ENCODE assay signal across 11 cellular contexts in the genomic region with DNA sequence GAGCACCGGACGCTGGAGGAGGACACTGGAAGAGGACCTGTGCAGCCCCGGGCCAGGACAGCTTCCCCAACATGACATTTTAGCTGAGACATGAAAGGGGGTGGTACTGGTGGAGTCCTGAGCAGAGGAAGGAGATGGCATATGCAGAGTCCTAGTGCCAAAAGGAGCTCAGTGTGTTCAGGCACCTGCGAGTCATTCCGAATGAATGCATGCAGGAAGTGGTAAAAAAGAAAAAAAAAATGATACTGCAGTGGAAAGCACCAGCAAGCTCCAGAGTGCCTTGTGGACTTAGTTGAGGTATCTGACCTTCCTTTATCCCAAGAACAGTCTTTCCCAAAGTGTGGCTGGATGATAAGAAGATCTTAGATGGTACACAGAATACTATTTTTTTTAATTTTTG. TPM values are rescaled to one million over a fixed set of nuclear protein-coding genes. Genes with fewer than 3 reads are reported as not detected.
DNase-seq lines count a peak whose midpoint lies in the region; ATAC-seq and TF ChIP-seq lines count a peak whose summit lies in the region.
"Had no signal": no experiment of that assay in that cellular context is flagged by ENCODE, and none has a peak within 500 bp of the region (broad histone marks: within the 10 kb centered on the region; RNA-seq: fewer than 3 reads in every experiment).

No MANE protein-coding gene starts in this region.

- no peak overlapping the region for H3K23ac ChIP-seq in IMR-90 (ENCODE audit: low read depth, low read length)

- no peak for TF ChIP-seq RAD21 in IMR-90 (IDR thresholded peaks at IDR 0.05; ENCODE audit: low read length)

- no peak overlapping the region for H3K14ac ChIP-seq in IMR-90 (replicated peaks; ENCODE audit: low read depth, low read length)

- H3K27me3 Mint-ChIP-seq in activated CD4-positive, alpha-beta T cell treated with anti-CD3 and anti-CD28 coated beads for 36 hours = peaks cover 2% of the 10 kb centered on the region
- no peaks in the 10 kb centered on the region for H3K27me3 Mint-ChIP-seq in activated naive CD4-positive, alpha-beta T cell treated with anti-CD3 and anti-CD28 coated beads, Interleukin-2, amount 50 U/mL, for 24 hours
- peaks cover 0 to 7% (median 4%) of the 10 kb centered on the region in 5 donors for H3K27me3 Mint-ChIP-seq in naive thymus-derived CD8-positive, alpha-beta T cell
- H3K27me3 Mint-ChIP-seq: dendritic cell treated with granulocyte-macrophage colony-stimulating factor and Interleukin-4, amounts not matched to agents 40 ng/mL and 50 ng/mL, for 4 days had no signal

- ATAC-seq in activated CD4-positive, alpha-beta T cell treated with anti-CD3 and anti-CD28 coated beads for 36 hours = peak; percentile 96
- ATAC-seq in IMR-90 (ENCODE audit: low read depth) (peak; percentile 82), GM18520 (IDR thresholded peaks at IDR 0.05; ENCODE audit: unreplicated experiment) (no peak), GM19467 (IDR thresholded peaks at IDR 0.05; ENCODE audit: unreplicated experiment) (no peak)
- peak; percentile 59 to 84 for ATAC-seq in naive thymus-derived CD8-positive, alpha-beta T cell
- ATAC-seq: A549, left ventricle myocardium superior had no signal

- no peak overlapping the region for H2BK20ac ChIP-seq in IMR-90 (ENCODE audit: low read depth, low read length)

- in situ Hi-C loops in IMR-90 (cut with MboI; ENCODE audit: low sequenced_read_pairs) = no loop called here

- no peak overlapping the region for H3K56ac ChIP-seq in IMR-90 (ENCODE audit: extremely low read depth, insufficient read depth, low read length)

- peak; percentile 51 for DNase-seq in activated CD4-positive, alpha-beta T cell treated with anti-CD3 and anti-CD28 coated beads for 36 hours
- no peak for DNase-seq in activated CD4-positive, alpha-beta T cell treated with anti-CD3 and anti-CD28 coated beads for 4 hours
- DNase-seq in IMR-90 (peak; percentile 81), NCI-H128 (lab: John Stamatoyannopoulos, UW; ENCODE audit: unreplicated experiment) (no peak)
- DNase-seq in naive thymus-derived CD8-positive, alpha-beta T cell = peak in 3 of 10 donors; percentile 2 to 35 (median 23)
- DNase-seq: left ventricle myocardium superior had no signal

- no peak overlapping the region for H3K18ac ChIP-seq in IMR-90 (ENCODE audit: low read depth, low read length)

- 86% methylated on average over 2 of the region's 5 CpGs; no CpG with 5 or more reads in 1 of the 2 experiments for WGBS in IMR-90 (ENCODE audit: extremely low coverage in 2 of 2, insufficient read length in 1 of 2), 2 experiments

- H2BK120ac ChIP-seq in IMR-90 (ENCODE audit: low read depth, low read length) = no peak overlapping the region

- no peaks in the 10 kb centered on the region for H3K36me3 Mint-ChIP-seq in activated CD4-positive, alpha-beta T cell treated with anti-CD3 and anti-CD28 coated beads for 36 hours (ENCODE audit: low read depth)
- H3K36me3 Mint-ChIP-seq in activated naive CD4-positive, alpha-beta T cell treated with anti-CD3 and anti-CD28 coated beads, Interleukin-2, amount 50 U/mL, for 24 hours = no peaks in the 10 kb centered on the region
- H3K36me3 Mint-ChIP-seq in naive thymus-derived CD8-positive, alpha-beta T cell = no peaks in the 10 kb centered on the region

- no peak overlapping the region for H3K4me3 ChIP-seq in IMR-90 (ENCODE audit: insufficient read depth, low read depth, low read length)
- H3K4me3 ChIP-seq: A549 had no signal

- peak overlapping the region; percentile 66 for H2AFZ ChIP-seq in IMR-90 (replicated peaks; ENCODE audit: low read length, poor library complexity)

- H4K5ac ChIP-seq in IMR-90 (ENCODE audit: low read depth, low read length) = no peak overlapping the region

- H4K91ac ChIP-seq in IMR-90 (ENCODE audit: insufficient read depth, low read depth, low read length) = no peak overlapping the region

- H3K4me1 ChIP-seq in IMR-90 (ENCODE audit: control insufficient read depth, insufficient read depth, low read length) = peaks cover 9% of the 10 kb centered on the region

- CTCF ChIA-PET in activated CD4-positive, alpha-beta T cell treated with anti-CD3 and anti-CD28 coated beads for 36 hours (lab: Charles Lee) = interaction anchor here (0.9 to 1.6 kb wide), 6 partner anchors 16 to 204 kb away, joined by 3 to 6 read pairs (median 4); no protein-coding TSS in a partner anchor
- CTCF ChIA-PET in IMR-90 (lab: Yijun Ruan, JAX) = no interaction called here

- no peak overlapping the region for H2AK5ac ChIP-seq in IMR-90 (ENCODE audit: low read depth, low read length)

- dilution Hi-C loops in IMR-90 (cut with HindIII; ENCODE audit: low sequenced_read_pairs, unreplicated experiment) = no loop called here

- no peak overlapping the region for H4K8ac ChIP-seq in IMR-90 (ENCODE audit: low read depth in 2 of 2, low read length in 2 of 2)

- no TSS peak for BruUV-seq in IMR-90 (replicated peaks; lab: Mats Ljungman, UMichigan)

- H3K4ac ChIP-seq in IMR-90 (ENCODE audit: low read depth, low read length) = no peak overlapping the region

- no peaks in the 10 kb centered on the region for H3K9me3 ChIP-seq in IMR-90 (ENCODE audit: control insufficient read depth, insufficient read depth, low read length)
- H3K9me3 ChIP-seq: A549 had no signal

- H3K27ac ChIP-seq in IMR-90 (ENCODE audit: insufficient read depth, low read length) = no peak overlapping the region
- H3K27ac ChIP-seq: A549 had no signal

- no peak for TF ChIP-seq CTCF in IMR-90 (conservative IDR thresholded peaks at IDR 0.05; ENCODE audit: low read depth, low read length)

- H3K36me3 ChIP-seq in IMR-90 (ENCODE audit: control insufficient read depth, insufficient read depth, low read length) = no peaks in the 10 kb centered on the region

- no peaks in the 10 kb centered on the region for H4K20me1 ChIP-seq in IMR-90 (ENCODE audit: insufficient read depth, low read length)

- no peaks in the 10 kb centered on the region for H3K27me3 ChIP-seq in IMR-90 (ENCODE audit: control insufficient read depth, insufficient read depth, low read length)

- peak overlapping the region; percentile 17 for H2AK9ac ChIP-seq in IMR-90 (replicated peaks; ENCODE audit: low read depth, low read length, poor library complexity)

- no peak overlapping the region for H2BK15ac ChIP-seq in IMR-90 (ENCODE audit: low read depth, low read length)

- POLR2A ChIA-PET in activated CD4-positive, alpha-beta T cell treated with anti-CD3 and anti-CD28 coated beads for 36 hours (lab: Charles Lee) = interaction anchor here (0.6 to 0.8 kb wide), 2 partner anchors 162 to 365 kb away, joined by 3 to 4 read pairs; no protein-coding TSS in a partner anchor
- POLR2A ChIA-PET in IMR-90 (lab: Charles Lee; ENCODE audit: unreplicated experiment) = no interaction called here
- POLR2A ChIA-PET in naive thymus-derived CD8-positive, alpha-beta T cell (lab: Charles Lee) = interaction anchor here (0.6 kb wide), 2 partner anchors 72 to 135 kb away, joined by 3 read pairs; no protein-coding TSS in a partner anchor

- H3K9me3 Mint-ChIP-seq in activated CD4-positive, alpha-beta T cell treated with anti-CD3 and anti-CD28 coated beads for 36 hours (ENCODE audit: low read depth) = no peaks in the 10 kb centered on the region
- H3K9me3 Mint-ChIP-seq in activated naive CD4-positive, alpha-beta T cell treated with anti-CD3 and anti-CD28 coated beads, Interleukin-2, amount 50 U/mL, for 24 hours = no peaks in the 10 kb centered on the region
- H3K9me3 Mint-ChIP-seq in naive thymus-derived CD8-positive, alpha-beta T cell = no peaks in the 10 kb centered on the region
- H3K9me3 Mint-ChIP-seq: dendritic cell treated with granulocyte-macrophage colony-stimulating factor and Interleukin-4, amounts not matched to agents 40 ng/mL and 50 ng/mL, for 4 days had no signal

- TF ChIP-seq POLR2A in IMR-90 (IDR thresholded peaks at IDR 0.05; ENCODE audit: low read depth, low read length) = no peak

- intact Hi-C loops in activated CD4-positive, alpha-beta T cell treated with anti-CD3 and anti-CD28 coated beads for 36 hours (cut with DNase I, micrococcal nuclease) = no loop called here
- intact Hi-C loops in IMR-90 (cut with micrococcal nuclease) = no loop called here

- no peak overlapping the region for H3K27ac Mint-ChIP-seq in activated CD4-positive, alpha-beta T cell treated with anti-CD3 and anti-CD28 coated beads for 36 hours
- H3K27ac Mint-ChIP-seq in activated naive CD4-positive, alpha-beta T cell treated with anti-CD3 and anti-CD28 coated beads, Interleukin-2, amount 50 U/mL, for 24 hours = peak overlapping the region; percentile 30
- H3K27ac Mint-ChIP-seq in naive thymus-derived CD8-positive, alpha-beta T cell = peak overlapping the region in 2 of 10 donors; percentile 15 to 64
- H3K27ac Mint-ChIP-seq: dendritic cell treated with granulocyte-macrophage colony-stimulating factor and Interleukin-4, amounts not matched to agents 40 ng/mL and 50 ng/mL, for 4 days had no signal

- peaks cover 11% of the 10 kb centered on the region for H3K4me1 Mint-ChIP-seq in activated CD4-positive, alpha-beta T cell treated with anti-CD3 and anti-CD28 coated beads for 36 hours
- peaks cover 14% of the 10 kb centered on the region for H3K4me1 Mint-ChIP-seq in activated naive CD4-positive, alpha-beta T cell treated with anti-CD3 and anti-CD28 coated beads, Interleukin-2, amount 50 U/mL, for 24 hours
- peaks cover 3 to 11% (median 10%) of the 10 kb centered on the region in 4 donors for H3K4me1 Mint-ChIP-seq in naive thymus-derived CD8-positive, alpha-beta T cell

- 0 out of 2 replicates have a peak overlapping the region, but pooled peaks have one; percentile 44 for H3K4me2 ChIP-seq in IMR-90 (ENCODE audit: low read depth, low read length)
- H3K4me2 ChIP-seq: A549 had no signal

- no peaks in the 10 kb centered on the region for H3K79me1 ChIP-seq in IMR-90 (ENCODE audit: low read depth in 1 of 2, low read length in 2 of 2)

- H3K9ac ChIP-seq in IMR-90 (ENCODE audit: low read depth, low read length) = no peak overlapping the region

- H3K4me3 Mint-ChIP-seq in activated CD4-positive, alpha-beta T cell treated with anti-CD3 and anti-CD28 coated beads for 36 hours = no peak overlapping the region
- no peak overlapping the region for H3K4me3 Mint-ChIP-seq in activated naive CD4-positive, alpha-beta T cell treated with anti-CD3 and anti-CD28 coated beads, Interleukin-2, amount 50 U/mL, for 24 hours
- H3K4me3 Mint-ChIP-seq in naive thymus-derived CD8-positive, alpha-beta T cell = peak overlapping the region in 2 of 10 donors; percentile 24 to 49
- H3K4me3 Mint-ChIP-seq: dendritic cell treated with granulocyte-macrophage colony-stimulating factor and Interleukin-4, amounts not matched to agents 40 ng/mL and 50 ng/mL, for 4 days had no signal

- no peaks in the 10 kb centered on the region; the same call in 1 of the 2 replicates for H3K9me1 ChIP-seq in IMR-90 (ENCODE audit: insufficient read depth, low read length)

- H2BK5ac ChIP-seq in IMR-90 (ENCODE audit: low read depth, low read length, poor library complexity, severe bottlenecking) = peak overlapping the region; percentile 28

RNA-seq across cellular contexts. Expression of a gene that starts 6.6 kb away (rescaled TPM):
- 10 to 100 TPM; 30.3 to 37.7 TPM for total RNA-seq in activated CD4-positive, alpha-beta T cell treated with anti-CD3 and anti-CD28 coated beads for 36 hours
- total RNA-seq in IMR-90 (2012; rRNA removed) = 57.8 and 65.2 TPM in 2 replicates
- polyA plus RNA-seq in IMR-90 (2012; rRNA removed) = 8.8 and 9.4 TPM in 2 replicates
- polyA plus RNA-seq in IMR-90 (2012; cell fraction: cytosol; rRNA removed) = 2.6 and 2.7 TPM in 2 replicates
- 2.5 and 15.9 TPM in 2 replicates for polyA plus RNA-seq in IMR-90 (2012; cell fraction: nucleus; rRNA removed; ENCODE audit: low replicate concordance)
- 10 to 100 TPM; 62.5 to 67.1 TPM for total RNA-seq in naive thymus-derived CD8-positive, alpha-beta T cell
- polyA plus RNA-seq in naive thymus-derived CD8-positive, alpha-beta T cell = 100 to 1,000 TPM in 1 of 3 donors, 10 to 100 TPM in 2; 80.7 to 100 (median 85.9) TPM

Comparison
In these comparisons a context has a peak if more than half of its experiments do, and no peak if none do; other contexts are left out.
1. DNase-seq: peak in activated CD4-positive, alpha-beta T cell treated with anti-CD3 and anti-CD28 coated beads for 36 hours (single experiment) and IMR-90 (single experiment); none in activated CD4-positive, alpha-beta T cell treated with anti-CD3 and anti-CD28 coated beads for 4 hours (0 of 2) and NCI-H128 (single experiment).
2. ATAC-seq: peak in activated CD4-positive, alpha-beta T cell treated with anti-CD3 and anti-CD28 coated beads for 36 hours (single experiment), IMR-90 (single experiment) and naive thymus-derived CD8-positive, alpha-beta T cell (2 of 2); none in GM18520 (single experiment) and GM19467 (single experiment).